1 cellular context compared by ENCODE assay signal in genomic region chr7:96322847-96323461, GRCh38.
TF ChIP-seq lines count a peak whose summit lies in the region.

No MANE protein-coding gene starts in this region.

TF ChIP-seq in GM12878, 131 proteins besides CTCF, POLR2A, EP300 and RAD21 (continued from another document):
- TF ChIP-seq BCL3 (IDR thresholded peaks at IDR 0.05; ENCODE audit: borderline replicate concordance, insufficient read depth, low read depth, low read length, poor library complexity, severe bottlenecking) (no peak), KAT2A (conservative IDR thresholded peaks at IDR 0.05; ENCODE audit: control insufficient read depth, low read depth, low read length) (no peak), BCL11A (IDR thresholded peaks at IDR 0.05; ENCODE audit: low read depth, low read length) (no peak), SREBF1 (IDR thresholded peaks at IDR 0.05; ENCODE audit: low read length) (no peak), RUNX3 (IDR thresholded peaks at IDR 0.05; ENCODE audit: low read length) (no peak), TCF3 (IDR thresholded peaks at IDR 0.05; ENCODE audit: borderline replicate concordance, insufficient read depth, low read depth, low read length) (no peak), MTA2 (IDR thresholded peaks at IDR 0.05; ENCODE audit: low read depth) (no peak), REST (IDR thresholded peaks at IDR 0.05; ENCODE audit: low read depth, low read length) (no peak), RCOR1 (conservative IDR thresholded peaks at IDR 0.05; ENCODE audit: low read depth, low read length) (no peak), HCFC1 (IDR thresholded peaks at IDR 0.05; ENCODE audit: low read length) (no peak)
